8 cellular contexts compared by ENCODE assay signal in genomic region chr6:28838634-28839442, GRCh38.
DNase-seq lines count a peak whose midpoint lies in the region; ATAC-seq and TF ChIP-seq lines count a peak whose summit lies in the region.

No MANE protein-coding gene starts in this region.

- H3K36me3 ChIP-seq in CD8-positive, alpha-beta T cell (ENCODE audit: insufficient read depth, low read length) = no peaks in the 10 kb centered on the region
- no peaks in the 10 kb centered on the region for H3K36me3 ChIP-seq in HUES6 (ENCODE audit: control insufficient read depth, insufficient read depth, low read length)
- H3K36me3 ChIP-seq in NT2/D1 (ENCODE audit: insufficient read depth, insufficient read length, low read length) = no peaks in the 10 kb centered on the region

- peak overlapping the region; percentile 89 for H3K27ac Mint-ChIP-seq in CD8-positive, alpha-beta T cell
- peak overlapping the region; percentile 97 for H3K27ac Mint-ChIP-seq in endothelial cell (ENCODE audit: unreplicated experiment)
- peak overlapping the region; percentile 97 for H3K27ac Mint-ChIP-seq in mesothelial cell of epicardium

- DNase-seq in CD8-positive, alpha-beta T cell = peak; percentile 54 to 88 (median 81)
- DNase-seq in NT2/D1 (ENCODE audit: low read depth, low spot score) (peak; percentile 48), endothelial cell (ENCODE audit: low spot score) (peak; percentile 92), mesothelial cell of epicardium (ENCODE audit: low spot score in 2 of 2, unreplicated experiment in 2 of 2) (peak; percentile 76 to 89)
- DNase-seq in activated CD8-positive, alpha-beta memory T cell treated with anti-CD3 and anti-CD28 coated beads, Interleukin-2, amount 50 U/mL, for 1 hour (ENCODE audit: extremely low read depth) = peak; percentile 54
- DNase-seq in stimulated activated CD8-positive, alpha-beta memory T cell treated with anti-CD3 and anti-CD28 coated beads, Interleukin-12 subunit alpha, Interleukin-12 subunit beta, amount 100 ng/mL, for 4 hours (ENCODE audit: low read depth) = peak; percentile 75

- peaks cover 14% of the 10 kb centered on the region for H3K4me1 Mint-ChIP-seq in CD8-positive, alpha-beta T cell (ENCODE audit: low read depth)
- H3K4me1 Mint-ChIP-seq in endothelial cell (ENCODE audit: unreplicated experiment) (peaks cover 7% of the 10 kb centered on the region), mesothelial cell of epicardium (peaks cover 11% of the 10 kb centered on the region)

- no peaks in the 10 kb centered on the region for H3K9me3 Mint-ChIP-seq in CD8-positive, alpha-beta T cell
- H3K9me3 Mint-ChIP-seq in endothelial cell (ENCODE audit: unreplicated experiment) = no peaks in the 10 kb centered on the region
- H3K9me3 Mint-ChIP-seq in mesothelial cell of epicardium = no peaks in the 10 kb centered on the region

- peak; percentile 68 for ATAC-seq in CD8-positive, alpha-beta T cell
- ATAC-seq in GM21360 (IDR thresholded peaks at IDR 0.05; ENCODE audit: unreplicated experiment) = peak; percentile 64

- H3K4me3 ChIP-seq in CD8-positive, alpha-beta T cell (ENCODE audit: low read depth, low read length) = peak overlapping the region; percentile 74
- H3K4me3 ChIP-seq in HUES6 (ENCODE audit: low read depth, low read length) (peak overlapping the region; percentile 91), NT2/D1 (ENCODE audit: insufficient read length, low read depth) (peak overlapping the region; percentile 64)

- H3K27me3 ChIP-seq in CD8-positive, alpha-beta T cell (ENCODE audit: insufficient read depth, low read length) = no peaks in the 10 kb centered on the region
- H3K27me3 ChIP-seq in HUES6 (ENCODE audit: control insufficient read depth, insufficient read depth, low read length) = peaks cover 16% of the 10 kb centered on the region
- H3K27me3 ChIP-seq in NT2/D1 (ENCODE audit: insufficient read depth, insufficient read length) = peaks cover 11% of the 10 kb centered on the region

- peak; percentile 63 for TF ChIP-seq CTCF in CD8-positive, alpha-beta T cell (IDR thresholded peaks at IDR 0.05)
- TF ChIP-seq CTCF in endothelial cell (IDR thresholded peaks at IDR 0.05; ENCODE audit: unreplicated experiment) (peak; percentile 74), mesothelial cell of epicardium (IDR thresholded peaks at IDR 0.05; ENCODE audit: unreplicated experiment) (peak; percentile 40)

- no peaks in the 10 kb centered on the region for H3K9me3 ChIP-seq in CD8-positive, alpha-beta T cell (ENCODE audit: low read length)
- H3K9me3 ChIP-seq in HUES6 (ENCODE audit: control insufficient read depth, insufficient read depth, low read depth, low read length) (no peaks in the 10 kb centered on the region), NT2/D1 (ENCODE audit: insufficient read depth, low read length) (no peaks in the 10 kb centered on the region)

- intact Hi-C loops in CD8-positive, alpha-beta T cell (cut with DNase I, micrococcal nuclease) = loop anchor here (1.0 to 5.0 kb wide), 11 partner anchors 24 to 748 kb away; partner anchors contain the start of genes OR2H2 (in 1 of the 2) and TRIM27 (in 1 of the 2)

- H3K27me3 Mint-ChIP-seq in CD8-positive, alpha-beta T cell (ENCODE audit: low read depth) = peaks cover 18% of the 10 kb centered on the region
- peaks cover 19% of the 10 kb centered on the region for H3K27me3 Mint-ChIP-seq in endothelial cell (ENCODE audit: unreplicated experiment)
- H3K27me3 Mint-ChIP-seq in mesothelial cell of epicardium (ENCODE audit: low read depth) = peaks cover 32% of the 10 kb centered on the region

- H3K4me1 ChIP-seq in CD8-positive, alpha-beta T cell (ENCODE audit: insufficient read depth, low read length) = peaks cover 14% of the 10 kb centered on the region
- no peaks in the 10 kb centered on the region for H3K4me1 ChIP-seq in HUES6 (ENCODE audit: control insufficient read depth, insufficient read depth, low read length)
- no peaks in the 10 kb centered on the region for H3K4me1 ChIP-seq in NT2/D1 (ENCODE audit: insufficient read depth, insufficient read length)

- POLR2A ChIA-PET in CD8-positive, alpha-beta T cell (lab: Charles Lee) = interaction anchor here (0.6 to 3.8 kb wide), 10 partner anchors 24 to 1029 kb away, joined by 3 to 21 read pairs (median 10); a partner anchor contains a TSS

- CTCF ChIA-PET in CD8-positive, alpha-beta T cell (lab: Charles Lee) = interaction anchor here (0.6 to 5.6 kb wide), 35 partner anchors 10 to 1030 kb away, joined by 3 to 140 read pairs (median 8); partner anchors contain the start of genes OR2J3, TRIM27 and ZNF311

- H3K36me3 Mint-ChIP-seq in CD8-positive, alpha-beta T cell = peaks cover 5% of the 10 kb centered on the region
- H3K36me3 Mint-ChIP-seq in endothelial cell (ENCODE audit: low read depth, unreplicated experiment) = peaks cover 3% of the 10 kb centered on the region
- H3K36me3 Mint-ChIP-seq in mesothelial cell of epicardium = no peaks in the 10 kb centered on the region

- H3K27ac ChIP-seq in CD8-positive, alpha-beta T cell (ENCODE audit: low read depth, low read length) = peak overlapping the region; percentile 44
- peak overlapping the region; percentile 11; the same call in 1 of the 2 replicates for H3K27ac ChIP-seq in HUES6 (ENCODE audit: low read depth, low read length)

- peak overlapping the region; percentile 92 for H3K4me3 Mint-ChIP-seq in CD8-positive, alpha-beta T cell
- H3K4me3 Mint-ChIP-seq in endothelial cell (ENCODE audit: unreplicated experiment) (peak overlapping the region; percentile 93), mesothelial cell of epicardium (peak overlapping the region; percentile 97)

- H3K9ac ChIP-seq in HUES6 (ENCODE audit: low read length) (peak overlapping the region; percentile 72), NT2/D1 (ENCODE audit: insufficient read length, low read depth) (peak overlapping the region; percentile 73)

Comparison
In these comparisons a context has a peak if more than half of its experiments do, and no peak if none do; other contexts are left out.
1. Peak in every context shown above with its lines: DNase-seq, ATAC-seq, H3K4me3 ChIP-seq and H3K27ac ChIP-seq.